ENCODE assay signal across 8 cellular contexts in genomic region chr1:201982082-201982922, GRCh38. TPM values are rescaled to one million over a fixed set of nuclear protein-coding genes. Genes with fewer than 3 reads are reported as not detected.
DNase-seq lines count a peak whose midpoint lies in the region; ATAC-seq and TF ChIP-seq lines count a peak whose summit lies in the region.

A gene with protein sequence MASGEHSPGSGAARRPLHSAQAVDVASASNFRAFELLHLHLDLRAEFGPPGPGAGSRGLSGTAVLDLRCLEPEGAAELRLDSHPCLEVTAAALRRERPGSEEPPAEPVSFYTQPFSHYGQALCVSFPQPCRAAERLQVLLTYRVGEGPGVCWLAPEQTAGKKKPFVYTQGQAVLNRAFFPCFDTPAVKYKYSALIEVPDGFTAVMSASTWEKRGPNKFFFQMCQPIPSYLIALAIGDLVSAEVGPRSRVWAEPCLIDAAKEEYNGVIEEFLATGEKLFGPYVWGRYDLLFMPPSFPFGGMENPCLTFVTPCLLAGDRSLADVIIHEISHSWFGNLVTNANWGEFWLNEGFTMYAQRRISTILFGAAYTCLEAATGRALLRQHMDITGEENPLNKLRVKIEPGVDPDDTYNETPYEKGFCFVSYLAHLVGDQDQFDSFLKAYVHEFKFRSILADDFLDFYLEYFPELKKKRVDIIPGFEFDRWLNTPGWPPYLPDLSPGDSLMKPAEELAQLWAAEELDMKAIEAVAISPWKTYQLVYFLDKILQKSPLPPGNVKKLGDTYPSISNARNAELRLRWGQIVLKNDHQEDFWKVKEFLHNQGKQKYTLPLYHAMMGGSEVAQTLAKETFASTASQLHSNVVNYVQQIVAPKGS (plus strand): TSS chr1:201982648. CDS start chr1:201982667, 19 bp downstream.

- H3K4me1 ChIP-seq in OCI-LY7 (ENCODE audit: insufficient read depth, low read length, poor library complexity, severe bottlenecking) (peaks cover 12% of the 10 kb centered on the region), esophagus squamous epithelium (peaks cover 9 to 49% (median 20%) of the 10 kb centered on the region in 3 donors)

- H3K9me2 ChIP-seq in OCI-LY7 (ENCODE audit: insufficient read depth, low read length), result no peaks in the 10 kb centered on the region

- peak within 1 kb of the TSS; percentile 82 for H3K27ac Mint-ChIP-seq in activated T-cell treated with anti-CD3 and anti-CD28 coated beads, Interleukin-2, amount 50 U/mL, for 72 hours
- peak within 1 kb of the TSS; percentile 86 to 95 (median 94) for H3K27ac Mint-ChIP-seq in naive B cell
- H3K27ac Mint-ChIP-seq in stimulated activated memory B cell treated with anti-CD40 and anti-IgM and Interleukin-4, amounts not matched to agents 10 μg/mL and 1 μg/mL and 100 μg/mL, for 72 hours, result peak within 1 kb of the TSS; percentile 86

- H3K36me3 Mint-ChIP-seq in activated T-cell treated with anti-CD3 and anti-CD28 coated beads, Interleukin-2, amount 50 U/mL, for 72 hours (ENCODE audit: insufficient read depth in 2 of 2), result peaks cover 3 to 5% of the 10 kb centered on the region in 2 donors
- peaks cover 0 to 7% of the 10 kb centered on the region in 2 donors for H3K36me3 Mint-ChIP-seq in naive B cell
- H3K36me3 Mint-ChIP-seq in stimulated activated memory B cell treated with anti-CD40 and anti-IgM and Interleukin-4, amounts not matched to agents 10 μg/mL and 1 μg/mL and 100 μg/mL, for 72 hours, result no peaks in the 10 kb centered on the region

- peak within 1 kb of the TSS; percentile 96 to 99 for H3K4me3 Mint-ChIP-seq in activated T-cell treated with anti-CD3 and anti-CD28 coated beads, Interleukin-2, amount 50 U/mL, for 72 hours
- peak within 1 kb of the TSS; percentile 93 to 99 (median 96) for H3K4me3 Mint-ChIP-seq in naive B cell
- peak within 1 kb of the TSS; percentile 92 for H3K4me3 Mint-ChIP-seq in stimulated activated memory B cell treated with anti-CD40 and anti-IgM and Interleukin-4, amounts not matched to agents 10 μg/mL and 1 μg/mL and 100 μg/mL, for 72 hours

- H3K27me3 Mint-ChIP-seq in activated T-cell treated with anti-CD3 and anti-CD28 coated beads, Interleukin-2, amount 50 U/mL, for 72 hours (ENCODE audit: low read depth), result no peaks in the 10 kb centered on the region
- no peaks in the 10 kb centered on the region for H3K27me3 Mint-ChIP-seq in naive B cell
- no peaks in the 10 kb centered on the region for H3K27me3 Mint-ChIP-seq in stimulated activated memory B cell treated with anti-CD40 and anti-IgM and Interleukin-4, amounts not matched to agents 10 μg/mL and 1 μg/mL and 100 μg/mL, for 72 hours

- no peaks in the 10 kb centered on the region for H3K27me3 ChIP-seq in esophagus squamous epithelium

- H3K27ac ChIP-seq in OCI-LY7 (ENCODE audit: low read depth, low read length, poor library complexity, severe bottlenecking), result no peak within 1 kb of the TSS
- H3K27ac ChIP-seq in esophagus squamous epithelium, result peak within 1 kb of the TSS; percentile 88 to 97 (median 94)

- no peak for TF ChIP-seq CTCF in OCI-LY7 (conservative IDR thresholded peaks at IDR 0.05; ENCODE audit: low read length)
- TF ChIP-seq CTCF in esophagus squamous epithelium (IDR thresholded peaks at IDR 0.05), result no peak

- H3K9me3 Mint-ChIP-seq in activated T-cell treated with anti-CD3 and anti-CD28 coated beads, Interleukin-2, amount 50 U/mL, for 72 hours, result no peaks in the 10 kb centered on the region
- no peaks in the 10 kb centered on the region for H3K9me3 Mint-ChIP-seq in naive B cell
- no peaks in the 10 kb centered on the region for H3K9me3 Mint-ChIP-seq in stimulated activated memory B cell treated with anti-CD40 and anti-IgM and Interleukin-4, amounts not matched to agents 10 μg/mL and 1 μg/mL and 100 μg/mL, for 72 hours

- 11 to 30% methylated on average over 6 to 13 of the region's 69 CpGs for WGBS in esophagus squamous epithelium, 2 donors

- peak in 2 of 4 donors; percentile 64 to 70 for TF ChIP-seq POLR2A in esophagus squamous epithelium (IDR thresholded peaks at IDR 0.05)

- intact Hi-C loops in OCI-LY7 (cut with micrococcal nuclease; ENCODE audit: unreplicated experiment), result no loop called here
- intact Hi-C loops in esophagus squamous epithelium (cut with DNase I), result no loop called here

- H3K36me3 ChIP-seq in OCI-LY7 (ENCODE audit: insufficient read depth, low read length) (no peaks in the 10 kb centered on the region), esophagus squamous epithelium (no peaks in the 10 kb centered on the region)

- H3K9me3 ChIP-seq in OCI-LY7 (ENCODE audit: low read length) (no peaks in the 10 kb centered on the region), esophagus squamous epithelium (no peaks in the 10 kb centered on the region)

- peak within 1 kb of the TSS; percentile 87 for H2AFZ ChIP-seq in OCI-LY7 (ENCODE audit: low read length)

- H3K4me2 ChIP-seq in OCI-LY7 (ENCODE audit: low read length), result peak within 1 kb of the TSS; percentile 62

- ATAC-seq in GM19035 (IDR thresholded peaks at IDR 0.05; ENCODE audit: unreplicated experiment), result peak; percentile 81
- peak; percentile 78 for ATAC-seq in HG03342 (IDR thresholded peaks at IDR 0.05; ENCODE audit: unreplicated experiment)
- ATAC-seq in activated T-cell treated with anti-CD3 and anti-CD28 coated beads, Interleukin-2, amount 50 U/mL, for 72 hours (replicated peaks in 1 of 2), result peak; percentile 86 to 88
- peak; percentile 74 to 78 for ATAC-seq in naive B cell (ENCODE audit: low read depth in 2 of 2)
- ATAC-seq in stimulated activated memory B cell treated with anti-CD40 and anti-IgM and Interleukin-4, amounts not matched to agents 10 μg/mL and 1 μg/mL and 100 μg/mL, for 72 hours, result peak; percentile 90

- POLR2A ChIA-PET in OCI-LY7 (lab: Charles Lee), result interaction anchor here (0.6 to 2.0 kb wide), 3 partner anchors 8 to 440 kb away, joined by 3 to 5 read pairs (median 4); no protein-coding TSS in a partner anchor

- CTCF ChIA-PET in OCI-LY7 (lab: Charles Lee; ENCODE audit: unreplicated experiment), result no interaction called here

- H3K4me3 ChIP-seq in OCI-LY7 (ENCODE audit: low read depth, low read length, poor library complexity, severe bottlenecking) (peak within 1 kb of the TSS; percentile 86), esophagus squamous epithelium (peak within 1 kb of the TSS; percentile 65 to 99 (median 96))

- no TSS peak for BruUV-seq in OCI-LY7 (replicated peaks; lab: Mats Ljungman, UMichigan)

- DNase-seq in CD1c-positive myeloid dendritic cell (ENCODE audit: extremely low spot score), result peak; percentile 82
- DNase-seq in OCI-LY7 (ENCODE audit: low spot score), result peak; percentile 66
- DNase-seq in activated T-cell treated with anti-CD3 and anti-CD28 coated beads, Interleukin-2, amount 50 U/mL, for 72 hours, result peak; percentile 69 to 77
- DNase-seq in esophagus squamous epithelium (lab: John Stamatoyannopoulos, UW), result no peak
- peak; percentile 50 for DNase-seq in naive B cell

- H3K79me2 ChIP-seq in OCI-LY7 (ENCODE audit: insufficient read depth, low read depth, low read length), result no peaks in the 10 kb centered on the region

- H3K4me1 Mint-ChIP-seq in activated T-cell treated with anti-CD3 and anti-CD28 coated beads, Interleukin-2, amount 50 U/mL, for 72 hours (ENCODE audit: low read depth), result peaks cover 24% of the 10 kb centered on the region
- peaks cover 25 to 27% (median 27%) of the 10 kb centered on the region in 3 donors for H3K4me1 Mint-ChIP-seq in naive B cell
- H3K4me1 Mint-ChIP-seq in stimulated activated memory B cell treated with anti-CD40 and anti-IgM and Interleukin-4, amounts not matched to agents 10 μg/mL and 1 μg/mL and 100 μg/mL, for 72 hours, result peaks cover 24% of the 10 kb centered on the region

- H4K20me1 ChIP-seq in OCI-LY7 (ENCODE audit: insufficient read depth, low read length), result no peaks in the 10 kb centered on the region

RNA-seq across cellular contexts. Expression of the gene that starts here (rescaled TPM):
- total RNA-seq in OCI-LY7 (2014; rRNA removed; shearing (Covaris generic)), result 14.7 and 22.7 TPM in 2 replicates
- total RNA-seq in OCI-LY7 (2022), result 50.9 and 52.1 TPM in 2 replicates
- total RNA-seq in activated T-cell treated with anti-CD3 and anti-CD28 coated beads, Interleukin-2, amount 50 U/mL, for 72 hours, result 10 to 100 TPM; 43.2 to 46.4 TPM
- 100 to 1,000 TPM in 1 of 4 donors, 10 to 100 TPM in 3; 44.6 to 129 (median 72.2) TPM for total RNA-seq in esophagus squamous epithelium
- 10 to 100 TPM; 28.2 to 50.0 (median 34.7) TPM for polyA plus RNA-seq in naive B cell (ENCODE audit: low read depth in 6 of 6)
